In the genomic region with DNA sequence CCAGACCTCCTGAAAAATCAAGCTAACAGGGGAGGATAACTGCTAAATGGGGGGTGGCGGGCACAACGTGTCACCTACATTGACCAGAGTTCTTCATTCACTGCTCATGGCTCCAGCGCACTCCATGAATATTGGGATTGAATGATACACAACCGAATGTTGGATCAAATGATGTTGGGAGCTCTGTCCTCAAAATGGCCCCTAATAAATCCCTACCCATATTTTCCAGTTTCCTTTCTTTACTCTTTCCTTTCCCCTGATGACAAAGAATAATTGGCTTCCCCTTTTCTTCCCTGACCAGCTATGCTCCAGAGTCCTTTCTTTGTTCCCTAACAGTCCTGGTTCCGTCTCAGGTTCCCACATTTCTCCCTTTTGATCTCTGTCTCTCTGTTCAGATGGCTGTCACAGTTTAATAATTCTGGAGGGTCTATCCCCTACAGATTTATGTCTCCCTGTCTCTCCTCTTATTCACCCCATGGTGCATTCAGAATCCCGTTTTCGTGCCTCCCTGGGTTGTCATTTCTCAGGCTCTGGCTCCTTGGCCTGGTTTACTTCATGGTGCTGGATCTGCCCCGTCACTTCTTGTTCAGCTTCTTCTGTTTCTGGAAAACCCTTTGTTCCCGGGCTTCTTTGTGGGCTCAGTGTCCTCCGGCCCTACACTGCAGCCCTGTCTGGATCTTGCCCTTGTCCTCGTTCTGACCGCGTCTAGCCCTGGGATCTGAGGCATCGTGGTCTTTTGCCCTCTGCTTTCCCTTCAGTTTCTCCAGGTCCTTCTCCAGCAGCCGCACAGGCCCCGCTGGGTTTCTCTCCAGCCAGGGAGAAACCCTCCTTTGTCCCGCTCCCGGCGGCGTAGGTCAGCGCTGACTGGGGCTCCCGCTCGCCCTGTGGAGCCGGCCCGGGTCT, we compare ENCODE assay signal across 8 cellular contexts.
A peak's percentile ranks its signal among the peaks of the same experiment; 100 is the strongest.
DNase-seq lines count a peak whose midpoint lies in the region; ATAC-seq and TF ChIP-seq lines count a peak whose summit lies in the region.

No MANE protein-coding gene starts in this region.

- TF ChIP-seq EP300 in sigmoid colon (IDR thresholded peaks at IDR 0.05) = no peak

- H3T11ph ChIP-seq in H9 (ENCODE audit: low read length) = peak overlapping the region; percentile 78

- H2BK20ac ChIP-seq in H9 (ENCODE audit: low read depth, low read length, poor library complexity, severe bottlenecking) = no peak overlapping the region

- no peak overlapping the region for H2AK5ac ChIP-seq in H9 (ENCODE audit: insufficient read length, low read length)

- H3K27me3 ChIP-seq in A673 (replicated peaks; ENCODE audit: insufficient read depth, low read depth, low read length, poor library complexity) (no peaks in the 10 kb centered on the region), H9 (ENCODE audit: insufficient read depth, low read length) (no peaks in the 10 kb centered on the region), sigmoid colon (no peaks in the 10 kb centered on the region)

- peak overlapping the region; percentile 97 for H3K18ac ChIP-seq in H9 (ENCODE audit: insufficient read length, low read depth, low read length)

- peaks cover 29 to 32% of the 10 kb centered on the region in 2 experiments for H3K4me1 Mint-ChIP-seq in H9
- H3K4me1 Mint-ChIP-seq in activated naive CD8-positive, alpha-beta T cell treated with anti-CD3 and anti-CD28 coated beads for 36 hours = peaks cover 35% of the 10 kb centered on the region

- no peak overlapping the region for H3K56ac ChIP-seq in H9 (ENCODE audit: insufficient read length, low read depth, low read length)

- H3K4me3 Mint-ChIP-seq in H9 = peak overlapping the region; percentile 69 to 77
- H3K4me3 Mint-ChIP-seq in activated naive CD8-positive, alpha-beta T cell treated with anti-CD3 and anti-CD28 coated beads for 36 hours = peak overlapping the region; percentile 47

- H2AFZ ChIP-seq in H9 (ENCODE audit: low read length) = no peak overlapping the region

- H4K91ac ChIP-seq in H9 (ENCODE audit: insufficient read length, low read depth, low read length) = peak overlapping the region; percentile 93

- H4K5ac ChIP-seq in H9 (ENCODE audit: insufficient read length, low read depth, low read length) = peak overlapping the region; percentile 95

- peak overlapping the region; percentile 90 for H2BK5ac ChIP-seq in H9 (ENCODE audit: insufficient read length, low read length)

- H3K36me3 Mint-ChIP-seq in H9 (ENCODE audit: insufficient read depth in 1 of 3, low read depth in 3 of 3) = no peaks in the 10 kb centered on the region
- H3K36me3 Mint-ChIP-seq in activated naive CD8-positive, alpha-beta T cell treated with anti-CD3 and anti-CD28 coated beads for 36 hours = no peaks in the 10 kb centered on the region

- no CpG with 5 or more reads among the region's 25 CpGs for WGBS in H9 (ENCODE audit: extremely low coverage, insufficient read length, low lambda C conversion rate)
- 35 to 52% methylated on average over 25 of the region's 25 CpGs for WGBS in sigmoid colon, 2 donors

- peak overlapping the region; percentile 99 for H3K14ac ChIP-seq in H9 (ENCODE audit: insufficient read depth, low read length)

- no peaks in the 10 kb centered on the region for H3K27me3 Mint-ChIP-seq in H9 (ENCODE audit: low read depth)
- no peaks in the 10 kb centered on the region for H3K27me3 Mint-ChIP-seq in activated naive CD8-positive, alpha-beta T cell treated with anti-CD3 and anti-CD28 coated beads for 36 hours

- H4K8ac ChIP-seq in H9 (replicated peaks; ENCODE audit: insufficient read length, low read depth, low read length) = no peak overlapping the region

- intact Hi-C loops in A673 (cut with micrococcal nuclease; ENCODE audit: unreplicated experiment) (no loop called here), sigmoid colon (cut with DNase I) (loop anchor here (5.0 kb wide), 1 partner anchor 303 kb away; no protein-coding TSS in a partner anchor)

- H3K79me2 ChIP-seq in H9 (ENCODE audit: insufficient read depth, low read length) = peaks cover 22% of the 10 kb centered on the region; the same call in 1 of the 2 replicates

- TF ChIP-seq CTCF in A673 (conservative IDR thresholded peaks at IDR 0.05; ENCODE audit: low read depth, low read length) (no peak), H9 (conservative IDR thresholded peaks at IDR 0.05) (no peak), sigmoid colon (IDR thresholded peaks at IDR 0.05) (no peak)

- peak overlapping the region; percentile 85 to 91 (median 90) for H3K27ac Mint-ChIP-seq in H9
- H3K27ac Mint-ChIP-seq in activated naive CD8-positive, alpha-beta T cell treated with anti-CD3 and anti-CD28 coated beads for 36 hours = no peak overlapping the region

- no peak overlapping the region for H2BK120ac ChIP-seq in H9 (ENCODE audit: low read depth, low read length, poor library complexity, severe bottlenecking)

- CTCF ChIA-PET in A673 (lab: Charles Lee) = interaction anchor here (0.8 kb wide), 1 partner anchor 87 kb away, joined by 4 read pairs; no protein-coding TSS in a partner anchor

- H3K23me2 ChIP-seq in H9 (ENCODE audit: insufficient read length, low read depth, low read length, poor library complexity, severe bottlenecking) = peaks cover 19% of the 10 kb centered on the region

- no peaks in the 10 kb centered on the region for H3K9me3 ChIP-seq in A673 (ENCODE audit: low read depth, low read length, poor library complexity, severe bottlenecking)
- H3K9me3 ChIP-seq in H9 (ENCODE audit: control insufficient read depth, low read depth, low read length) = no peaks in the 10 kb centered on the region
- no peaks in the 10 kb centered on the region for H3K9me3 ChIP-seq in sigmoid colon

- TF ChIP-seq POLR2A in sigmoid colon (IDR thresholded peaks at IDR 0.05) = no peak

- H3K4me2 ChIP-seq in H9 (ENCODE audit: insufficient read depth, insufficient read length, low read length) = peak overlapping the region; percentile 95

- H3K4me1 ChIP-seq in A673 (ENCODE audit: insufficient read depth, low read length, poor library complexity, severe bottlenecking) (peaks cover 50% of the 10 kb centered on the region), H9 (ENCODE audit: insufficient read depth, low read length) (peaks cover 8% of the 10 kb centered on the region; the same call in 1 of the 2 replicates), sigmoid colon (peaks cover 0 to 56% (median 53%) of the 10 kb centered on the region in 4 donors)

- H3K4ac ChIP-seq in H9 (ENCODE audit: low read depth, low read length) = peak overlapping the region; percentile 10; the same call in 1 of the 2 replicates

- ATAC-seq in HG02885 (IDR thresholded peaks at IDR 0.05; ENCODE audit: poor library complexity, unreplicated experiment) = no peak

- peak overlapping the region; percentile 95 for H2BK12ac ChIP-seq in H9 (ENCODE audit: insufficient read length, low read depth, low read length)

- DNase-seq in A673 (ENCODE audit: low spot score) (peak; percentile 41), H9 (peak; percentile 54), hippocampal formation (lab: John Stamatoyannopoulos, UW) (peak; percentile 40 to 59), sigmoid colon (peak; percentile 73)
- no peak for DNase-seq in activated naive CD8-positive, alpha-beta T cell treated with anti-CD3 and anti-CD28 coated beads for 36 hours
- no peak for DNase-seq in effector CD4-positive, alpha-beta T cell
- DNase-seq in central memory CD4-positive, alpha-beta T cell = no peak

- H3K4me3 ChIP-seq in A673 (ENCODE audit: low read depth, low read length, poor library complexity, severe bottlenecking) (peak overlapping the region; percentile 82), sigmoid colon (peak overlapping the region; percentile 51 to 99 (median 92))

- no peaks in the 10 kb centered on the region for H4K20me1 ChIP-seq in H9 (ENCODE audit: control insufficient read depth, insufficient read depth, insufficient read length)

- H3K9me3 Mint-ChIP-seq in H9 = no peaks in the 10 kb centered on the region
- no peaks in the 10 kb centered on the region for H3K9me3 Mint-ChIP-seq in activated naive CD8-positive, alpha-beta T cell treated with anti-CD3 and anti-CD28 coated beads for 36 hours

- no peak overlapping the region for H2BK15ac ChIP-seq in H9 (ENCODE audit: low read depth, low read length)

- H3K27ac ChIP-seq in A673 (ENCODE audit: low read depth, low read length, poor library complexity, severe bottlenecking) = peak overlapping the region; percentile 88
- peak overlapping the region; percentile 33 for H3K27ac ChIP-seq in H9 (ENCODE audit: insufficient read length, low read depth, low read length)
- H3K27ac ChIP-seq in sigmoid colon = peak overlapping the region; percentile 94 to 99 (median 97)

- TSS peak; percentile 54 for BruUV-seq in A673 (replicated peaks; lab: Mats Ljungman, UMichigan)

- peak overlapping the region; percentile 85 for H3K23ac ChIP-seq in H9 (ENCODE audit: insufficient read length, low read depth, low read length)

- POLR2A ChIA-PET in A673 (lab: Charles Lee; ENCODE audit: low non-redundant PET) = no interaction called here

- H3K79me1 ChIP-seq in H9 (ENCODE audit: insufficient read depth, low read depth, low read length, poor library complexity, severe bottlenecking) = no peaks in the 10 kb centered on the region

- peak overlapping the region; percentile 95 for H3K9ac ChIP-seq in H9 (ENCODE audit: extremely low read depth, insufficient read length, low read length)

- H3K36me3 ChIP-seq in A673 (ENCODE audit: insufficient read depth, low read length, poor library complexity, severe bottlenecking) = no peaks in the 10 kb centered on the region
- H3K36me3 ChIP-seq in sigmoid colon = no peaks in the 10 kb centered on the region

Comparison
In these comparisons a context has a peak if more than half of its experiments do, and no peak if none do; other contexts are left out.
1. DNase-seq: peak in A673 (single experiment), H9 (single experiment), hippocampal formation (2 of 2) and sigmoid colon (single experiment); none in activated naive CD8-positive, alpha-beta T cell treated with anti-CD3 and anti-CD28 coated beads for 36 hours (single experiment), effector CD4-positive, alpha-beta T cell (single experiment) and central memory CD4-positive, alpha-beta T cell (single experiment).
2. H3K27ac ChIP-seq: peak in every context shown above with its lines; median percentile 97 in sigmoid colon; 88 in A673; 33 in H9.